14 cellular contexts compared by ENCODE assay signal in the genomic region with DNA sequence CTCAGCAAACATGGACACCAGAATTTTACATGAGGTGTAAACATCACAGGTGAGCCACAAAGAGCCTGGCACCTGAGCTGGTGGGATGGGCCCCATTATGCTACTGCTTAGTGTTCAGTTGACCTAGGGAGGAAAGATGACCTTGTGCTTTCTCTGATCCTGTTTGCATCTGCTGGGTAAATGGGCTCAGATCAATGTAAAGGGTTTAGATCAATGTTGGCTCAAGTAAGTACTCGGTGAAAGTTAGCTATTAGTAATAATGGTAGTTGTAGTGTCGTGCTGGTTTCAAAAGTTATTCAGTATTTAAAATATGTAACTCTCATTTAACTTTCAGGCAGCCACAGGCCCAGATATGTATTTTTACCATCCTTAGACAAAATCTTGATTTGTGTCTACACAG. TPM values are rescaled to one million over a fixed set of nuclear protein-coding genes. Genes with fewer than 3 reads are reported as not detected.
DNase-seq lines count a peak whose midpoint lies in the region; ATAC-seq, FAIRE-seq and TF ChIP-seq lines count a peak whose summit lies in the region.
"Had no signal": no experiment of that assay in that cellular context is flagged by ENCODE, and none has a peak within 500 bp of the region (broad histone marks: within the 10 kb centered on the region; RNA-seq: fewer than 3 reads in every experiment).

No MANE protein-coding gene starts in this region.

- no peak for DNase-seq in GM12892 (ENCODE audit: insufficient read length)
- no peak for DNase-seq in activated CD8-positive, alpha-beta T cell treated with anti-CD3 and anti-CD28 coated beads for 36 hours
- DNase-seq in MCF 10A (ENCODE audit: unreplicated experiment), result no peak
- DNase-seq in DMS153 (lab: John Stamatoyannopoulos, UW), result no peak
- DNase-seq in D721Med (ENCODE audit: insufficient read length, low spot score), result no peak
- no peak for DNase-seq in NOMO-1 (lab: John Stamatoyannopoulos, UW; ENCODE audit: unreplicated experiment in 2 of 2)
- DNase-seq: HFFc6, NCI-H187, SJCRH30 had no signal

- ATAC-seq in GM19324 (IDR thresholded peaks at IDR 0.05; ENCODE audit: low FRiP score, unreplicated experiment) (peak; percentile 34), HG02938 (IDR thresholded peaks at IDR 0.05; ENCODE audit: unreplicated experiment) (peak; percentile 69)
- no peak for ATAC-seq in activated CD8-positive, alpha-beta T cell treated with anti-CD3 and anti-CD28 coated beads for 36 hours

- H3K4me3 Mint-ChIP-seq in activated CD8-positive, alpha-beta T cell treated with anti-CD3 and anti-CD28 coated beads for 36 hours, result no peak overlapping the region
- H3K4me3 Mint-ChIP-seq in MCF 10A (ENCODE audit: unreplicated experiment), result no peak overlapping the region
- H3K4me3 Mint-ChIP-seq: HFFc6 had no signal

- no peak for TF ChIP-seq CTCF in activated CD8-positive, alpha-beta T cell treated with anti-CD3 and anti-CD28 coated beads for 36 hours (IDR thresholded peaks at IDR 0.05)
- TF ChIP-seq CTCF in MCF 10A (IDR thresholded peaks at IDR 0.05; ENCODE audit: unreplicated experiment) (no peak), D721Med (IDR thresholded peaks at IDR 0.05; ENCODE audit: insufficient read depth, missing control alignments) (no peak)

- intact Hi-C loops in activated CD8-positive, alpha-beta T cell treated with anti-CD3 and anti-CD28 coated beads for 36 hours (cut with micrococcal nuclease), result loop anchor here (10.0 kb wide), 1 partner anchor 170 kb away; no protein-coding TSS in a partner anchor
- intact Hi-C loops in MCF 10A (cut with micrococcal nuclease), result no loop called here

- BruUV-seq in MCF 10A (replicated peaks; lab: Mats Ljungman, UMichigan), result no TSS peak

- POLR2A ChIA-PET in activated CD8-positive, alpha-beta T cell treated with anti-CD3 and anti-CD28 coated beads for 36 hours (lab: Charles Lee), result interaction anchor here (1.0 kb wide), 1 partner anchor 19 kb away, joined by 3 read pairs; no protein-coding TSS in a partner anchor
- POLR2A ChIA-PET in MCF 10A (lab: Yijun Ruan, JAX), result interaction anchor here (0.7 to 1.5 kb wide), 3 partner anchors 8 to 439 kb away, joined by 3 to 5 read pairs (median 3); a partner anchor contains a TSS

- H3K27ac Mint-ChIP-seq in activated CD8-positive, alpha-beta T cell treated with anti-CD3 and anti-CD28 coated beads for 36 hours, result peak overlapping the region; percentile 35
- H3K27ac Mint-ChIP-seq in MCF 10A (ENCODE audit: low read depth, unreplicated experiment), result no peak overlapping the region
- H3K27ac Mint-ChIP-seq: activated naive CD4-positive, alpha-beta T cell treated with anti-CD3 and anti-CD28 coated beads, Interleukin-2, amount 50 U/mL, for 72 hours; HFFc6 had no signal

- peaks cover 3% of the 10 kb centered on the region for H3K9me3 Mint-ChIP-seq in activated CD8-positive, alpha-beta T cell treated with anti-CD3 and anti-CD28 coated beads for 36 hours
- no peaks in the 10 kb centered on the region for H3K9me3 Mint-ChIP-seq in MCF 10A (ENCODE audit: unreplicated experiment)

- FAIRE-seq in GM12892 (lab: Jason Lieb, UNC) (peak; percentile 48), D721Med (lab: Jason Lieb, UNC) (no peak)
- FAIRE-seq: endometrium, islet of Langerhans had no signal

- no peak for TF ChIP-seq POLR2A in GM12892 (IDR thresholded peaks at IDR 0.05; ENCODE audit: low read depth, low read length)

- H3K27me3 Mint-ChIP-seq in activated CD8-positive, alpha-beta T cell treated with anti-CD3 and anti-CD28 coated beads for 36 hours, result no peaks in the 10 kb centered on the region
- H3K27me3 Mint-ChIP-seq in MCF 10A (ENCODE audit: insufficient read depth, unreplicated experiment), result no peaks in the 10 kb centered on the region

- H3K36me3 Mint-ChIP-seq in activated CD8-positive, alpha-beta T cell treated with anti-CD3 and anti-CD28 coated beads for 36 hours (ENCODE audit: low read depth), result peaks cover 18% of the 10 kb centered on the region
- H3K36me3 Mint-ChIP-seq in MCF 10A (ENCODE audit: insufficient read depth, unreplicated experiment), result peaks cover 5% of the 10 kb centered on the region

- H3K4me1 Mint-ChIP-seq in activated CD8-positive, alpha-beta T cell treated with anti-CD3 and anti-CD28 coated beads for 36 hours (ENCODE audit: low read depth), result peaks cover 12% of the 10 kb centered on the region
- H3K4me1 Mint-ChIP-seq in MCF 10A (ENCODE audit: insufficient read depth, unreplicated experiment), result no peaks in the 10 kb centered on the region

- CTCF ChIA-PET in activated CD8-positive, alpha-beta T cell treated with anti-CD3 and anti-CD28 coated beads for 36 hours (lab: Charles Lee), result interaction anchor here (1.4 kb wide), 1 partner anchor 195 kb away, joined by 3 read pairs; no protein-coding TSS in a partner anchor
- CTCF ChIA-PET in MCF 10A (lab: Yijun Ruan, JAX), result interaction anchor here (1.3 kb wide), 1 partner anchor 9 kb away, joined by 3 read pairs; no protein-coding TSS in a partner anchor

RNA-seq across cellular contexts. Expression of a gene that starts 19.8 kb away (rescaled TPM):
- 18.6 TPM for polyA plus RNA-seq in GM12892 (2012; ENCODE audit: missing spikeins)
- 10 to 100 TPM; 17.8 to 18.0 TPM for total RNA-seq in activated CD8-positive, alpha-beta T cell treated with anti-CD3 and anti-CD28 coated beads for 36 hours
- 2.9 and 5.5 TPM in 2 replicates for total RNA-seq in MCF 10A (2022)

RNA-seq across cellular contexts. Expression of a gene that starts 55.9 kb away (rescaled TPM):
- polyA plus RNA-seq in GM12892 (2012; ENCODE audit: missing spikeins), result 11.4 TPM
- 10 to 100 TPM; 34.6 to 37.4 TPM for total RNA-seq in activated CD8-positive, alpha-beta T cell treated with anti-CD3 and anti-CD28 coated beads for 36 hours
- total RNA-seq in MCF 10A (2022), result 40.5 and 49.5 TPM in 2 replicates
